1 cellular context compared by ENCODE assay signal in the genomic region with DNA sequence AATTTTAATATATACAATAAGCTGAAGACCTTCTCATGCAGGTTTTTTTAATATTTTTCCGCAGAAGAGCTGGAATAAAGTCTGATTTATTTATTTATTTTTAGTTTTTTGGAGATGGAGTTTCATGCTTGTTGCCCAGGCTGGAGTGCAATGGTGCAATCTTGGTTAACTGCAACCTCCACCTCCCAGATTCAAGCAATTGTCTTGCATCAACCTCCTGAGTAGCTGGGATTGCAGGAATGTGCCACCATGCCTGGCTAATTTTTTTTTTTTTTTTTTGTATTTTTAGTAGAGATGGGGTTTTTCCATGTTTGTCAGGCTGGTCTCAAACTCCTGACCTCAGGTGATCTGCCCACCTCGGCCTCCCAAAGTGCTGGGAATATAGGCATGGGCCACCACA. TPM values are rescaled to one million over a fixed set of nuclear protein-coding genes. Genes with fewer than 3 reads are reported as not detected.
"Had no signal": no experiment of that assay in that cellular context is flagged by ENCODE, and none has a peak within 500 bp of the region (broad histone marks: within the 10 kb centered on the region; RNA-seq: fewer than 3 reads in every experiment).

No MANE protein-coding gene starts in this region.

RNA-seq across cellular contexts. Expression of a gene that starts 55.1 kb away (rescaled TPM):
- total RNA-seq: myocyte had no signal
